Comparison of ENCODE assay signal across 1 cellular context in the genomic region with DNA sequence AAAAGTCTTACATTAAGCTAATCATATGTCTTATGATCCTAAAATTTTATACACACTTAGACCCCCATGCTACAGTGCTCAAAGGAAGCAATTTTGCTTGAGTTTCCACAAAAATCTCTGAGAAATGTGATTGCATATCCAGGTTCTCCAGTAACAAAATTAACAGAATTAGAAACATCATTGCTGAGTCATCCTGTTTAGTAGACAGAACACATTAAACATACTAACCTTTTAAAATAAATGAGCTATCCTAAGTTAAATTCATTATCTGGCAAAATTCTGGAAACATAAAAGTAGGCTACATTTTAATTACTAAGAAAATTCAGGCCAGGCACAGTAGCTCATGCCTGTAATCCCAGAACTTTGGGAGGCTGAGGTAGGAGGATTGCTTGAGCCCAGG.
A peak's percentile ranks its signal among the peaks of the same experiment; 100 is the strongest.
TF ChIP-seq lines count a peak whose summit lies in the region.

No MANE protein-coding gene starts in this region.

TF ChIP-seq in A549, 52 proteins besides CTCF, POLR2A, EP300 and RAD21 (continued from another document):
- no peak for TF ChIP-seq CBX8 (IDR thresholded peaks at IDR 0.05)
- TF ChIP-seq, protein P1, sequence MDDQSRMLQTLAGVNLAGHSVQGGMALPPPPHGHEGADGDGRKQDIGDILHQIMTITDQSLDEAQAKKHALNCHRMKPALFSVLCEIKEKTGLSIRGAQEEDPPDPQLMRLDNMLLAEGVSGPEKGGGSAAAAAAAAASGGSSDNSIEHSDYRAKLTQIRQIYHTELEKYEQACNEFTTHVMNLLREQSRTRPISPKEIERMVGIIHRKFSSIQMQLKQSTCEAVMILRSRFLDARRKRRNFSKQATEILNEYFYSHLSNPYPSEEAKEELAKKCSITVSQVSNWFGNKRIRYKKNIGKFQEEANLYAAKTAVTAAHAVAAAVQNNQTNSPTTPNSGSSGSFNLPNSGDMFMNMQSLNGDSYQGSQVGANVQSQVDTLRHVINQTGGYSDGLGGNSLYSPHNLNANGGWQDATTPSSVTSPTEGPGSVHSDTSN (IDR thresholded peaks at IDR 0.05) = no peak
- no peak for TF ChIP-seq ZC3H11A (IDR thresholded peaks at IDR 0.05)
- peak; percentile 75 for TF ChIP-seq NFE2L2 (conservative IDR thresholded peaks at IDR 0.05; ENCODE audit: low read length)
